In genomic region chr4:159071178-159071968, GRCh38 we compare ENCODE assay signal across 11 cellular contexts. TPM values are rescaled to one million over a fixed set of nuclear protein-coding genes. Genes with fewer than 3 reads are reported as not detected.
DNase-seq lines count a peak whose midpoint lies in the region; ATAC-seq, FAIRE-seq and TF ChIP-seq lines count a peak whose summit lies in the region.
"Had no signal": no experiment of that assay in that cellular context is flagged by ENCODE, and none has a peak within 500 bp of the region (broad histone marks: within the 10 kb centered on the region; RNA-seq: fewer than 3 reads in every experiment).

No MANE protein-coding gene starts in this region.

- no peak overlapping the region for H4K5ac ChIP-seq in H1 (ENCODE audit: insufficient read length, low read depth, low read length)

- no peak overlapping the region for H2BK12ac ChIP-seq in H1 (ENCODE audit: low read depth, low read length)

- peaks cover 24% of the 10 kb centered on the region for H3K4me1 Mint-ChIP-seq in activated naive CD8-positive, alpha-beta T cell treated with anti-CD3 and anti-CD28 coated beads, Interleukin-2, amount 50 U/mL, for 24 hours

- no peak overlapping the region for H2BK5ac ChIP-seq in H1 (ENCODE audit: low read depth, low read length)

- H4K91ac ChIP-seq in H1 (replicated peaks; ENCODE audit: insufficient read length, low read length), result no peak overlapping the region

- H3K36me3 Mint-ChIP-seq in activated naive CD8-positive, alpha-beta T cell treated with anti-CD3 and anti-CD28 coated beads, Interleukin-2, amount 50 U/mL, for 24 hours (ENCODE audit: low read depth), result no peaks in the 10 kb centered on the region

- no peak overlapping the region for H2BK15ac ChIP-seq in H1 (ENCODE audit: low read length)

- H2AK5ac ChIP-seq in H1 (ENCODE audit: low read depth, low read length), result no peak overlapping the region

- no peak overlapping the region for H3K56ac ChIP-seq in H1 (replicated peaks; ENCODE audit: insufficient read length, low read depth, low read length)

- H2AFZ ChIP-seq in H1 (ENCODE audit: low read length), result peak overlapping the region; percentile 9; the same call in 1 of the 2 replicates

- H3K4me1 ChIP-seq in H1 (replicated peaks in 1 of 4; ENCODE audit: control insufficient read depth in 3 of 4, insufficient read depth in 4 of 4, low read length in 3 of 4), result peaks cover 0 to 16% (median 6%) of the 10 kb centered on the region in 4 experiments; a peak in 3 of 7 replicates
- no peaks in the 10 kb centered on the region for H3K4me1 ChIP-seq in left lung
- H3K4me1 ChIP-seq: prostate gland had no signal

- no peak for TF ChIP-seq POLR2A in H1 (IDR thresholded peaks at IDR 0.05; ENCODE audit: control extremely low read depth in 1 of 2, low read depth in 2 of 2, low read length in 2 of 2)

- FAIRE-seq in H1 (lab: Jason Lieb, UNC), result peak; percentile 42

- no peak overlapping the region for H3K27ac Mint-ChIP-seq in activated naive CD8-positive, alpha-beta T cell treated with anti-CD3 and anti-CD28 coated beads, Interleukin-2, amount 50 U/mL, for 24 hours

- H4K8ac ChIP-seq in H1 (ENCODE audit: extremely low read depth, insufficient read depth, low read length), result no peak overlapping the region

- H3K79me2 ChIP-seq in H1 (ENCODE audit: control insufficient read depth in 1 of 2, insufficient read depth in 2 of 2, low read length in 2 of 2), result no peaks in the 10 kb centered on the region

- H3K4me3 ChIP-seq in H1 (ENCODE audit: extremely low read depth in 1 of 4, insufficient read depth in 2 of 4, low read depth in 3 of 4, low read length in 4 of 4) (no peak overlapping the region), left lung (no peak overlapping the region)
- H3K4me3 ChIP-seq: heart right ventricle, prostate gland had no signal

- no peak for TF ChIP-seq EP300 in H1 (IDR thresholded peaks at IDR 0.05; ENCODE audit: borderline replicate concordance in 1 of 2, low read depth in 2 of 2, low read length in 2 of 2)

- H3K9me3 ChIP-seq in H1 (ENCODE audit: insufficient read depth in 2 of 2, low read depth in 1 of 2, low read length in 1 of 2) (no peaks in the 10 kb centered on the region), left lung (no peaks in the 10 kb centered on the region)
- H3K9me3 ChIP-seq: heart right ventricle, prostate gland had no signal

- H3K36me3 ChIP-seq in H1 (ENCODE audit: control insufficient read depth in 2 of 4, insufficient read depth in 4 of 4, low read length in 3 of 4) (no peaks in the 10 kb centered on the region), left lung (no peaks in the 10 kb centered on the region)
- H3K36me3 ChIP-seq: heart right ventricle, prostate gland had no signal

- peak; percentile 24 for ATAC-seq in left lung
- no peak for ATAC-seq in activated naive CD8-positive, alpha-beta T cell treated with anti-CD3 and anti-CD28 coated beads, Interleukin-2, amount 50 U/mL, for 24 hours

- H3K14ac ChIP-seq in H1 (ENCODE audit: insufficient read length), result no peak overlapping the region

- no peak for TF ChIP-seq RAD21 in H1 (IDR thresholded peaks at IDR 0.05 in 1 of 2, conservative IDR thresholded peaks at IDR 0.05 in 1 of 2; ENCODE audit: low read depth in 2 of 2, low read length in 2 of 2)

- H3K27ac ChIP-seq in H1 (ENCODE audit: low read depth, low read length), result no peak overlapping the region
- H3K27ac ChIP-seq in left lung, result peak overlapping the region in 1 of 2 donors; percentile 20
- H3K27ac ChIP-seq: prostate gland had no signal

- WGBS in H1 (ENCODE audit: extremely low coverage in 1 of 2, insufficient coverage in 1 of 2, insufficient read length in 1 of 2, insufficient replicate concordance in 2 of 2, low coverage in 1 of 2, low lambda C conversion rate in 2 of 2, missing lambda C conversion rate in 1 of 2), 2 experiments, result 67% methylated on average over 1 of the region's 1 CpG; no CpG with 5 or more reads in 1 of the 2 experiments

- H3K9ac ChIP-seq in H1 (replicated peaks in 1 of 4; ENCODE audit: extremely low read depth in 1 of 4, low read depth in 3 of 4, low read length in 3 of 4), result no peak overlapping the region

- no peak for TF ChIP-seq CTCF in H1 (IDR thresholded peaks at IDR 0.05; ENCODE audit: control extremely low read depth in 1 of 3, insufficient read depth in 1 of 3, low read depth in 1 of 3, low read length in 3 of 3)
- TF ChIP-seq CTCF in left lung (IDR thresholded peaks at IDR 0.05), result no peak

- no peak overlapping the region for H3K4me3 Mint-ChIP-seq in activated naive CD8-positive, alpha-beta T cell treated with anti-CD3 and anti-CD28 coated beads, Interleukin-2, amount 50 U/mL, for 24 hours

- POLR2A ChIA-PET in H1 (lab: Charles Lee; ENCODE audit: partially characterized antibody), result interaction anchor here (0.6 kb wide), 1 partner anchor 11 kb away, joined by 3 read pairs; no protein-coding TSS in a partner anchor

- CTCF ChIA-PET in H1 (lab: Charles Lee; ENCODE audit: partially characterized antibody), result interaction anchor here (0.7 to 1.1 kb wide), 2 partner anchors 27 to 54 kb away, joined by 3 to 4 read pairs; no protein-coding TSS in a partner anchor

- H3K27me3 ChIP-seq in H1 (replicated peaks in 1 of 4; ENCODE audit: control insufficient read depth in 3 of 4, extremely low read depth in 1 of 4, insufficient read depth in 3 of 4, low read length in 3 of 4) (peaks cover 0 to 1% (median 0%) of the 10 kb centered on the region in 4 experiments; a peak in 1 of 7 replicates), left lung (no peaks in the 10 kb centered on the region)
- H3K27me3 ChIP-seq: heart right ventricle had no signal

- DNase-seq in AG08396 (ENCODE audit: low spot score) (peak; percentile 12), NCI-H226 (peak; percentile 70), H1 (ENCODE audit: low read depth in 1 of 2, low spot score in 2 of 2) (peak in 1 of 2 experiments; percentile 41), left lung (no peak), DMS153 (lab: John Stamatoyannopoulos, UW) (no peak), NCI-H1436 (lab: John Stamatoyannopoulos, UW) (no peak), NCI-H2081 treated with DMSO at 0.1 percent for 48 hours (lab: John Stamatoyannopoulos, UW) (no peak)
- DNase-seq in activated naive CD8-positive, alpha-beta T cell treated with anti-CD3 and anti-CD28 coated beads, Interleukin-2, amount 50 U/mL, for 24 hours, result no peak
- DNase-seq: activated naive CD4-positive, alpha-beta T cell treated with Interleukin-2 at 50 U/mL for 16 hours; heart right ventricle had no signal

- no peak overlapping the region for H2BK20ac ChIP-seq in H1 (ENCODE audit: low read length)

- 0 out of 2 replicates have a peak overlapping the region, but pooled peaks have one; percentile 14 for H3K18ac ChIP-seq in H1 (ENCODE audit: extremely low read depth, low read length)

- no peaks in the 10 kb centered on the region for H3K79me1 ChIP-seq in H1 (ENCODE audit: low read depth, low read length)

- peak overlapping the region; percentile 66 for H2BK120ac ChIP-seq in H1 (replicated peaks; ENCODE audit: low read depth, low read length)

- no peaks in the 10 kb centered on the region for H3K23me2 ChIP-seq in H1 (ENCODE audit: low read depth, low read length)

- H3K4me2 ChIP-seq in H1 (ENCODE audit: insufficient read depth in 1 of 2, low read depth in 2 of 2, low read length in 2 of 2), result 0 out of 4 replicates have a peak overlapping the region, but pooled peaks of 1 of the 2 experiments have one; percentile 1

- H4K20me1 ChIP-seq in H1 (replicated peaks in 1 of 2; ENCODE audit: control insufficient read depth in 1 of 2, insufficient read depth in 2 of 2, low read length in 2 of 2), result no peaks in the 10 kb centered on the region

- no peaks in the 10 kb centered on the region for H3K27me3 Mint-ChIP-seq in activated naive CD8-positive, alpha-beta T cell treated with anti-CD3 and anti-CD28 coated beads, Interleukin-2, amount 50 U/mL, for 24 hours

- intact Hi-C loops in left lung (cut with DNase I), result no loop called here

- H3K9me3 Mint-ChIP-seq in activated naive CD8-positive, alpha-beta T cell treated with anti-CD3 and anti-CD28 coated beads, Interleukin-2, amount 50 U/mL, for 24 hours, result no peaks in the 10 kb centered on the region

- H3K4ac ChIP-seq in H1 (replicated peaks; ENCODE audit: insufficient read length, low read depth, low read length), result no peak overlapping the region

- H3K23ac ChIP-seq in H1 (ENCODE audit: insufficient read length), result no peak overlapping the region

TF ChIP-seq in H1, 55 proteins besides CTCF, POLR2A, EP300 and RAD21 (continues in another document):
- TF ChIP-seq SIX5 (IDR thresholded peaks at IDR 0.05; ENCODE audit: low read depth, low read length) (no peak), HDAC2 (IDR thresholded peaks at IDR 0.05; ENCODE audit: borderline replicate concordance in 1 of 2, low read depth in 2 of 2, low read length in 2 of 2) (no peak), EGR1 (IDR thresholded peaks at IDR 0.05; ENCODE audit: borderline replicate concordance, low read depth, low read length) (no peak), BACH1 (IDR thresholded peaks at IDR 0.05; ENCODE audit: low read length) (no peak), CTBP2 (IDR thresholded peaks at IDR 0.05; ENCODE audit: borderline replicate concordance, insufficient read depth, insufficient read length, low read length) (no peak), FOSL1 (IDR thresholded peaks at IDR 0.05; ENCODE audit: insufficient read depth, low read depth, low read length) (no peak), SIN3A (conservative IDR thresholded peaks at IDR 0.05 in 1 of 2, IDR thresholded peaks at IDR 0.05 in 1 of 2; ENCODE audit: low read depth in 1 of 2, low read length in 2 of 2) (no peak), BRCA1 (IDR thresholded peaks at IDR 0.05; ENCODE audit: low read depth, low read length) (no peak), CEBPB (IDR thresholded peaks at IDR 0.05; ENCODE audit: low read depth, low read length) (no peak), TBP (IDR thresholded peaks at IDR 0.05; ENCODE audit: low read depth, low read length) (no peak), RFX5 (IDR thresholded peaks at IDR 0.05; ENCODE audit: borderline replicate concordance, low read depth, low read length) (no peak)

RNA-seq across cellular contexts. Expression of gene RAPGEF2, which starts 31.5 kb away (rescaled TPM):
- 42.9 and 48.6 TPM in 2 replicates for total RNA-seq in H1 (2021; fragmentation: NEBNext Ultra II Directional; extraction: Animal tissue kit (Norgen Biotek cat#: 25700))
- 16.7 and 24.4 TPM in 2 replicates for polyA plus RNA-seq in H1 (2011; rRNA removed)
- 23.7 TPM for polyA plus RNA-seq in H1 (2011; cell fraction: cytosol; rRNA removed)
- polyA plus RNA-seq in H1 (2011; cell fraction: nucleus; rRNA removed), result 33.0 TPM
- polyA plus RNA-seq in H1 (2012, experiment 1 of 2), result 23.2 to 31.0 TPM (median 29.9 TPM) in 4 replicates
- 1.7 TPM for polyA plus RNA-seq in H1 (2012, experiment 2 of 2)
- 24.0 TPM for polyA plus RNA-seq in H1 (2013, experiment 1 of 2)
- polyA plus RNA-seq in H1 (2013, experiment 2 of 2), result 27.4 TPM
- 84.3 and 118 TPM in 2 replicates for polyA minus RNA-seq in H1 (2011; rRNA and poly(A)+ RNA removed)
- polyA minus RNA-seq in H1 (2011; cell fraction: cytosol; rRNA and poly(A)+ RNA removed), result 33.5 TPM
- 76.8 TPM for polyA minus RNA-seq in H1 (2011; cell fraction: nucleus; rRNA and poly(A)+ RNA removed)
- 10 to 100 TPM; 51.3 to 52.0 TPM for total RNA-seq in left lung

Comparison
In these comparisons a context has a peak if more than half of its experiments do, and no peak if none do; other contexts are left out.
1. DNase-seq: peak in AG08396 (single experiment) and NCI-H226 (single experiment); none in left lung (0 of 2), DMS153 (single experiment), NCI-H1436 (single experiment), NCI-H2081 treated with DMSO at 0.1 percent for 48 hours (single experiment) and activated naive CD8-positive, alpha-beta T cell treated with anti-CD3 and anti-CD28 coated beads, Interleukin-2, amount 50 U/mL, for 24 hours (single experiment).